Comparison of ENCODE assay signal across 11 cellular contexts in the genomic region with DNA sequence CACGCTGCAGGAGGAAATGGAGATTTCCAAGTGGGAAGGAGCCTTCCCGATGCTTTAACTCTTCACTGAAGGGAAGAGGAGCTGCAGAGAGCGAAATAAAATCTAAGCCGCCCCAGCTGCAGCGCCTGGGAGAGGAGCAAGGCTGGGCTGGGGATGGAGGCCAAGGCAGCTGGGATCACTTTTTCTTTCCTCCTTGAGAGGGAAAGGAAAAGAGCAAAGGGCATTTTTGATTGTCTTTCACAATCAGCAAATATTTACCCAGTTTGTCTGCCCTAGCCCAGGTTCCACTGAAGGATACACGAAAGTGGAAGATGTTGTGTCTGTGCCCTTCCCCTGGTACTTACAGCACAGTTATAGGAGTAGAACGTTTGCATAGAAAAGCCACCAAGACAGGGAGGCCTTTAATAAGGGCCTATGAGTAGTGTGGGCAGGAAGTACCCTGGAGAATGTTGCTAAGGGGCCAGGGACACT. TPM values are rescaled to one million over a fixed set of nuclear protein-coding genes. Genes with fewer than 3 reads are reported as not detected.
A peak's percentile ranks its signal among the peaks of the same experiment; 100 is the strongest.
DNase-seq lines count a peak whose midpoint lies in the region; ATAC-seq and TF ChIP-seq lines count a peak whose summit lies in the region.
"Had no signal": no experiment of that assay in that cellular context is flagged by ENCODE, and none has a peak within 500 bp of the region (broad histone marks: within the 10 kb centered on the region; RNA-seq: fewer than 3 reads in every experiment).

No MANE protein-coding gene starts in this region.

- no peak for ATAC-seq in Right ventricle myocardium superior (ENCODE audit: poor library complexity)
- ATAC-seq in GM21390 (IDR thresholded peaks at IDR 0.05; ENCODE audit: unreplicated experiment) = no peak

- H2AFZ ChIP-seq in osteoblast (ENCODE audit: low read length) = no peak overlapping the region

- WGBS in esophagus muscularis mucosa = 58% methylated on average over 7 of the region's 7 CpGs

- intact Hi-C loops in Right ventricle myocardium superior (cut with DNase I) (no loop called here), esophagus muscularis mucosa (cut with DNase I) (no loop called here)

- TF ChIP-seq CTCF in right atrium auricular region (IDR thresholded peaks at IDR 0.05) (no peak), esophagus muscularis mucosa (IDR thresholded peaks at IDR 0.05) (no peak), osteoblast (IDR thresholded peaks at IDR 0.05; ENCODE audit: extremely low read depth, low read depth, low read length) (no peak)

- peaks cover 6% of the 10 kb centered on the region for H4K20me1 ChIP-seq in osteoblast (ENCODE audit: insufficient read depth, low read length)

- H3K4me3 ChIP-seq in right atrium auricular region (peak overlapping the region; percentile 15 to 27), esophagus muscularis mucosa (peak overlapping the region; percentile 30 to 51 (median 34)), osteoblast (ENCODE audit: insufficient read depth, low read length) (peak overlapping the region; percentile 61)

- TF ChIP-seq POLR2A in esophagus muscularis mucosa (IDR thresholded peaks at IDR 0.05; ENCODE audit: low read depth) = no peak

- H3K9me3 ChIP-seq in right atrium auricular region = no peaks in the 10 kb centered on the region
- no peaks in the 10 kb centered on the region for H3K9me3 ChIP-seq in esophagus muscularis mucosa
- no peaks in the 10 kb centered on the region for H3K9me3 ChIP-seq in osteoblast (ENCODE audit: low read depth, low read length)

- no peak for TF ChIP-seq EP300 in esophagus muscularis mucosa (IDR thresholded peaks at IDR 0.05)

- H3K4me1 ChIP-seq in right atrium auricular region (peaks cover 0 to 96% of the 10 kb centered on the region in 2 donors), esophagus muscularis mucosa (peaks cover 90 to 100% (median 93%) of the 10 kb centered on the region in 4 donors), osteoblast (ENCODE audit: insufficient read depth, low read length) (peaks cover 80% of the 10 kb centered on the region)

- H3K36me3 ChIP-seq in right atrium auricular region (no peaks in the 10 kb centered on the region), esophagus muscularis mucosa (no peaks in the 10 kb centered on the region), osteoblast (ENCODE audit: insufficient read depth, low read length) (no peaks in the 10 kb centered on the region)

- DNase-seq in right atrium auricular region (ENCODE audit: low spot score) (no peak), Right ventricle myocardium superior (no peak), esophagus muscularis mucosa (ENCODE audit: extremely low spot score) (no peak), osteoblast (ENCODE audit: insufficient read length, low spot score, missing footprints) (no peak), NAMALWA (ENCODE audit: low spot score) (no peak), NCI-H1048 (lab: John Stamatoyannopoulos, UW) (no peak)
- no peak for DNase-seq in activated T-cell treated with anti-CD3 and anti-CD28 coated beads, Interleukin-2, amount 50 U/mL, for 48 hours
- DNase-seq: activated gamma-delta T cell; NCI-H1092 treated with DMSO at 0.1 percent for 48 hours; stimulated activated CD4-positive, alpha-beta T cell treated with anti-CD3 and anti-CD28 coated beads, Interleukin-4, amount 100 ng/mL, for 1 hour had no signal

- H3K27me3 ChIP-seq in right atrium auricular region (no peaks in the 10 kb centered on the region), esophagus muscularis mucosa (no peaks in the 10 kb centered on the region), osteoblast (ENCODE audit: insufficient read depth, low read length) (no peaks in the 10 kb centered on the region)

- peak overlapping the region; percentile 83 to 89 for H3K27ac ChIP-seq in right atrium auricular region
- H3K27ac ChIP-seq in esophagus muscularis mucosa (replicated peaks in 1 of 4) = peak overlapping the region; percentile 68 to 80 (median 75)
- H3K27ac ChIP-seq in osteoblast (ENCODE audit: low read depth, low read length) = peak overlapping the region; percentile 99

- peak overlapping the region; percentile 67 for H3K4me2 ChIP-seq in osteoblast (ENCODE audit: insufficient read depth, low read length)

- H3K79me2 ChIP-seq in osteoblast (ENCODE audit: insufficient read depth, low read length) = peaks cover 79% of the 10 kb centered on the region

RNA-seq across cellular contexts. Expression of gene EPAS1, which starts 38.8 kb away (rescaled TPM):
- total RNA-seq in right atrium auricular region (100 to 1,000 TPM; 257 to 311 TPM), Right ventricle myocardium superior (200 TPM), esophagus muscularis mucosa (100 to 1,000 TPM; 113 to 225 (median 183) TPM), osteoblast (198 and 260 TPM in 2 replicates)
